8 cellular contexts compared by ENCODE assay signal in the genomic region with DNA sequence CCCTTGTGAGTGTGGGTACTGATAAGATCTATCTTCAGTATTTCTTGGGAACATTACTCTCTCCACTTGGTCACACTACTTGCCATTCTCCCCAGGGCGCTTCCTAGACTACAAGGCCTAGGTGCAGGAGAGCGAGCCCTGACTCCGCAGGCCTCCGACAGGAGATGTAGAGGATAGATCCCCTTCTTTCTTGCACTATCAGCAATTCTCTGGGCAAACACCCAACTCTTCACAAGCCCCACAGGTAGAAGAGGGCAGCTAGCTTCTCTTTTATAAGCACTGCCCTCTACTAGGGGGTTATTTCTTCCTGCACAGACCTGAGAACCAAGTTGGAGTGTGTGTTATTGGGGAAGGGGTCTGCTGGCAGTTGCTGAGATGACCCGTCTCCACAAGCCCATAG.
"Had no signal": no experiment of that assay in that cellular context is flagged by ENCODE, and none has a peak within 500 bp of the region (broad histone marks: within the 10 kb centered on the region; RNA-seq: fewer than 3 reads in every experiment).

No MANE protein-coding gene starts in this region.

- ATAC-seq: GM23338 had no signal

- H3K4me3 ChIP-seq: GM23338 had no signal

- H3K27ac ChIP-seq: KMS-11 had no signal

- H3K9ac ChIP-seq: KMS-11 had no signal

- H2AFZ ChIP-seq: GM23338 had no signal

- DNase-seq: H9, HCEC 1CT, KBM-7 had no signal

- FAIRE-seq: H1, H54, HTR-8/SVneo had no signal

- H3K4me2 ChIP-seq: GM23338, KMS-11 had no signal
